Comparison of ENCODE assay signal across 15 cellular contexts in genomic region chr13:99565478-99566124, GRCh38. TPM values are rescaled to one million over a fixed set of nuclear protein-coding genes. Genes with fewer than 3 reads are reported as not detected.
DNase-seq lines count a peak whose midpoint lies in the region; ATAC-seq lines count a peak whose summit lies in the region.
"Had no signal": no experiment of that assay in that cellular context is flagged by ENCODE, and none has a peak within 500 bp of the region (broad histone marks: within the 10 kb centered on the region; RNA-seq: fewer than 3 reads in every experiment).

No MANE protein-coding gene starts in this region.

- H3K27ac Mint-ChIP-seq in T-helper 17 cell: peak overlapping the region; percentile 86
- peak overlapping the region; percentile 15 for H3K27ac Mint-ChIP-seq in stimulated activated memory B cell treated with anti-CD40 and anti-IgM and Interleukin-4, amounts not matched to agents 10 μg/mL and 1 μg/mL and 100 μg/mL, for 72 hours

- ATAC-seq in activated T-cell treated with anti-CD3 and anti-CD28 coated beads, Interleukin-2, amount 50 U/mL, for 4 hours: no peak
- ATAC-seq in T-helper 17 cell: no peak
- no peak for ATAC-seq in stimulated activated memory B cell treated with anti-CD40 and anti-IgM and Interleukin-4, amounts not matched to agents 10 μg/mL and 1 μg/mL and 100 μg/mL, for 72 hours

- peak overlapping the region; percentile 83 for H3K4me3 Mint-ChIP-seq in activated T-cell treated with anti-CD3 and anti-CD28 coated beads, Interleukin-2, amount 50 U/mL, for 4 hours
- peak overlapping the region; percentile 80 for H3K4me3 Mint-ChIP-seq in T-helper 17 cell
- peak overlapping the region; percentile 62 for H3K4me3 Mint-ChIP-seq in stimulated activated memory B cell treated with anti-CD40 and anti-IgM and Interleukin-4, amounts not matched to agents 10 μg/mL and 1 μg/mL and 100 μg/mL, for 72 hours

- peaks cover 8% of the 10 kb centered on the region for H3K9me3 Mint-ChIP-seq in activated T-cell treated with anti-CD3 and anti-CD28 coated beads, Interleukin-2, amount 50 U/mL, for 4 hours
- H3K9me3 Mint-ChIP-seq in stimulated activated memory B cell treated with anti-CD40 and anti-IgM and Interleukin-4, amounts not matched to agents 10 μg/mL and 1 μg/mL and 100 μg/mL, for 72 hours: peaks cover 9% of the 10 kb centered on the region

- H3K27me3 Mint-ChIP-seq in activated T-cell treated with anti-CD3 and anti-CD28 coated beads, Interleukin-2, amount 50 U/mL, for 4 hours (ENCODE audit: low read depth): no peaks in the 10 kb centered on the region
- no peaks in the 10 kb centered on the region for H3K27me3 Mint-ChIP-seq in T-helper 17 cell
- H3K27me3 Mint-ChIP-seq in stimulated activated memory B cell treated with anti-CD40 and anti-IgM and Interleukin-4, amounts not matched to agents 10 μg/mL and 1 μg/mL and 100 μg/mL, for 72 hours: no peaks in the 10 kb centered on the region

- H3K36me3 Mint-ChIP-seq in activated T-cell treated with anti-CD3 and anti-CD28 coated beads, Interleukin-2, amount 50 U/mL, for 4 hours (ENCODE audit: insufficient read depth): peaks cover 19% of the 10 kb centered on the region
- H3K36me3 Mint-ChIP-seq in T-helper 17 cell (ENCODE audit: low read depth): no peaks in the 10 kb centered on the region
- H3K36me3 Mint-ChIP-seq in stimulated activated memory B cell treated with anti-CD40 and anti-IgM and Interleukin-4, amounts not matched to agents 10 μg/mL and 1 μg/mL and 100 μg/mL, for 72 hours: peaks cover 32% of the 10 kb centered on the region

- peaks cover 4% of the 10 kb centered on the region for H3K4me1 Mint-ChIP-seq in activated T-cell treated with anti-CD3 and anti-CD28 coated beads, Interleukin-2, amount 50 U/mL, for 4 hours (ENCODE audit: low read depth)
- H3K4me1 Mint-ChIP-seq in T-helper 17 cell: peaks cover 4% of the 10 kb centered on the region
- peaks cover 12% of the 10 kb centered on the region for H3K4me1 Mint-ChIP-seq in stimulated activated memory B cell treated with anti-CD40 and anti-IgM and Interleukin-4, amounts not matched to agents 10 μg/mL and 1 μg/mL and 100 μg/mL, for 72 hours

- H3K9me3 ChIP-seq in T-helper 17 cell (ENCODE audit: control insufficient read depth, low read length, poor library complexity, severe bottlenecking): no peaks in the 10 kb centered on the region
- H3K9me3 ChIP-seq: Caco-2 had no signal

- no peak for DNase-seq in activated T-cell treated with anti-CD3 and anti-CD28 coated beads, Interleukin-2, amount 50 U/mL, for 4 hours
- DNase-seq in activated T-cell treated with anti-CD3 and anti-CD28 coated beads for 4 hours: no peak
- no peak for DNase-seq in T-helper 17 cell
- peak; percentile 41 for DNase-seq in iPS-NIHi11 (ENCODE audit: low spot score)
- DNase-seq in GM03348 (ENCODE audit: low spot score): no peak
- no peak for DNase-seq in stimulated activated CD4-positive, alpha-beta T cell treated with anti-CD3 and anti-CD28 coated beads, Interleukin-4, amount 100 ng/mL, for 4 hours
- no peak for DNase-seq in HUDEP-2 (lab: John Stamatoyannopoulos, UW; ENCODE audit: unreplicated experiment in 76 of 76)
- DNase-seq: Caco-2; esophagus squamous epithelium; GDM1; left cardiac atrium; NCI-H1930; NCI-H510A; stimulated activated CD4-positive, alpha-beta T cell treated with anti-CD3 and anti-CD28 coated beads, Interleukin-15, amount 100 ng/mL, for 24 hours had no signal

RNA-seq across cellular contexts. Expression of gene CLYBL, which starts 40.9 kb away (rescaled TPM):
- total RNA-seq in activated T-cell treated with anti-CD3 and anti-CD28 coated beads, Interleukin-2, amount 50 U/mL, for 4 hours: 1 to 10 TPM; 2.2 to 3.1 (median 2.7) TPM
- 10 to 100 TPM; 12.8 to 14.5 TPM for total RNA-seq in T-helper 17 cell
